Comparison of ENCODE assay signal across 4 cellular contexts in the genomic region with DNA sequence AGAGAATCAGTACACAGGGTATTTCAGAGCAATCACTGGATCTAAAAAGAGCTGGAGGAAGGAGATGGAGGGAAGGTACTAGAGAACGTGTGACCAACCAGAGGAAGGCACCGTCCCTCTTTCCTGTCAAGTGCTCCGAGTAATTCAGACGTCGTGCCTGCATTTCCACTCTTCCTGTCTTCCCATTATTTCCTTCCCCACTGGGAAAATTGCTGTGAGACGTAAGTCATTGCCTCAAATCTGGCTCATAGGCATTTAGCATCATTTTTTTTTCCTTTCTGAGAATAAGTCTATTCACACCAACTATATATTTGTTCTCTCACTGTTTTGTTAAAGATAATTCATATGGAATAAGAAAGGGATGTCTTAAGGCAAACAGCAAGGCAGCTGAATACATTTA. TPM values are rescaled to one million over a fixed set of nuclear protein-coding genes. Genes with fewer than 3 reads are reported as not detected.
"Had no signal": no experiment of that assay in that cellular context is flagged by ENCODE, and none has a peak within 500 bp of the region (broad histone marks: within the 10 kb centered on the region; RNA-seq: fewer than 3 reads in every experiment).

No MANE protein-coding gene starts in this region.

- H3K4me3 ChIP-seq: GM12878 had no signal

- ATAC-seq: GM12878 had no signal

- DNase-seq: GDM1, GF-D8 had no signal

RNA-seq across cellular contexts. Expression of gene GLP1R, which starts 59.5 kb away (rescaled TPM):
- total RNA-seq: G401, GM12878 had no signal
